In genomic region chr5:134209477-134210240, GRCh38 we compare ENCODE assay signal across 20 cellular contexts. TPM values are rescaled to one million over a fixed set of nuclear protein-coding genes. Genes with fewer than 3 reads are reported as not detected.
DNase-seq lines count a peak whose midpoint lies in the region; ATAC-seq and TF ChIP-seq lines count a peak whose summit lies in the region.
"Had no signal": no experiment of that assay in that cellular context is flagged by ENCODE, and none has a peak within 500 bp of the region (broad histone marks: within the 10 kb centered on the region; RNA-seq: fewer than 3 reads in every experiment).

No MANE protein-coding gene starts in this region.

- H3K9me2 ChIP-seq in OCI-LY7 (ENCODE audit: insufficient read depth, low read length) (no peaks in the 10 kb centered on the region), Karpas-422 (replicated peaks; ENCODE audit: insufficient read depth, low read length) (no peaks in the 10 kb centered on the region)

- no peak overlapping the region for H3K27ac Mint-ChIP-seq in CD8-positive, alpha-beta T cell
- H3K27ac Mint-ChIP-seq: activated naive CD8-positive, alpha-beta T cell had no signal

- peaks cover 100% of the 10 kb centered on the region for H3K79me2 ChIP-seq in OCI-LY7 (ENCODE audit: insufficient read depth, low read depth, low read length)
- peaks cover 29% of the 10 kb centered on the region for H3K79me2 ChIP-seq in trophoblast cell (ENCODE audit: control insufficient read depth, insufficient read depth, low read length, poor library complexity)
- peaks cover 100% of the 10 kb centered on the region for H3K79me2 ChIP-seq in Karpas-422 (ENCODE audit: low read length)

- H4K12ac ChIP-seq in trophoblast cell (ENCODE audit: low read depth, low read length), result no peak overlapping the region

- no peak overlapping the region for H2AFZ ChIP-seq in OCI-LY7 (ENCODE audit: low read length)
- no peak overlapping the region for H2AFZ ChIP-seq in trophoblast cell (ENCODE audit: insufficient read depth, low read length, poor library complexity)
- no peak overlapping the region for H2AFZ ChIP-seq in Karpas-422 (ENCODE audit: low read length)
- H2AFZ ChIP-seq: GM23248 had no signal

- H3K4me2 ChIP-seq in OCI-LY7 (ENCODE audit: low read length), result 0 out of 2 replicates have a peak overlapping the region, but pooled peaks have one; percentile 7
- no peak overlapping the region for H3K4me2 ChIP-seq in trophoblast cell (ENCODE audit: low read length)
- no peak overlapping the region for H3K4me2 ChIP-seq in Karpas-422 (ENCODE audit: low read depth, low read length, poor library complexity, severe bottlenecking)
- H3K4me2 ChIP-seq: KMS-11 had no signal

- H3K14ac ChIP-seq in trophoblast cell (ENCODE audit: low read length), result no peak overlapping the region

- H4K20me1 ChIP-seq in OCI-LY7 (ENCODE audit: insufficient read depth, low read length) (peaks cover 48% of the 10 kb centered on the region), Karpas-422 (ENCODE audit: insufficient read depth, low read depth, low read length) (peaks cover 72% of the 10 kb centered on the region)

- TF ChIP-seq EP300 in tibial nerve (IDR thresholded peaks at IDR 0.05), result no peak

- CTCF ChIA-PET in CD8-positive, alpha-beta T cell (lab: Charles Lee), result interaction anchor here (1.2 to 3.0 kb wide), 5 partner anchors 12 to 45 kb away, joined by 3 to 8 read pairs (median 4); partner anchors contain the start of gene PPP2CA
- CTCF ChIA-PET in OCI-LY7 (lab: Charles Lee; ENCODE audit: unreplicated experiment), result interaction anchor here (0.7 kb wide), 1 partner anchor 12 kb away, joined by 3 read pairs; no protein-coding TSS in a partner anchor

- no peaks in the 10 kb centered on the region for H3K9me3 ChIP-seq in CD8-positive, alpha-beta T cell (ENCODE audit: low read length)
- H3K9me3 ChIP-seq in OCI-LY7 (ENCODE audit: low read length) (no peaks in the 10 kb centered on the region), heart right ventricle (peaks cover 0 to 13% (median 0%) of the 10 kb centered on the region in 11 donors), trophoblast cell (ENCODE audit: insufficient read depth, low read depth, low read length) (peaks cover 2% of the 10 kb centered on the region), Karpas-422 (ENCODE audit: low read length) (no peaks in the 10 kb centered on the region), tibial nerve (no peaks in the 10 kb centered on the region)
- H3K9me3 ChIP-seq: body of pancreas, neutrophil, testis had no signal

- no peaks in the 10 kb centered on the region for H3K79me1 ChIP-seq in trophoblast cell (ENCODE audit: low read length)

- H2BK5ac ChIP-seq in trophoblast cell (ENCODE audit: low read depth, low read length, poor library complexity), result no peak overlapping the region

- H3K4me1 Mint-ChIP-seq in CD8-positive, alpha-beta T cell (ENCODE audit: low read depth), result peaks cover 71% of the 10 kb centered on the region

- H2BK12ac ChIP-seq in trophoblast cell (ENCODE audit: low read length), result no peak overlapping the region

- H3K9ac ChIP-seq in trophoblast cell (ENCODE audit: low read length) (no peak overlapping the region), Karpas-422 (ENCODE audit: low read length) (no peak overlapping the region)
- H3K9ac ChIP-seq: GM23248, KMS-11 had no signal

- no peaks in the 10 kb centered on the region for H3K27me3 ChIP-seq in CD8-positive, alpha-beta T cell (ENCODE audit: insufficient read depth, low read length)
- no peaks in the 10 kb centered on the region for H3K27me3 ChIP-seq in heart right ventricle
- no peaks in the 10 kb centered on the region for H3K27me3 ChIP-seq in trophoblast cell (ENCODE audit: insufficient read depth, low read length)
- H3K27me3 ChIP-seq in Karpas-422 (ENCODE audit: low read length), result no peaks in the 10 kb centered on the region
- no peaks in the 10 kb centered on the region for H3K27me3 ChIP-seq in tibial nerve
- H3K27me3 ChIP-seq: body of pancreas, neutrophil, testis had no signal

- no peak overlapping the region for H2AK5ac ChIP-seq in trophoblast cell (ENCODE audit: low read length)

- no peak overlapping the region for H3K23ac ChIP-seq in trophoblast cell (ENCODE audit: low read length)

- peaks cover 62% of the 10 kb centered on the region for H3K4me1 ChIP-seq in CD8-positive, alpha-beta T cell (ENCODE audit: insufficient read depth, low read length)
- H3K4me1 ChIP-seq in OCI-LY7 (ENCODE audit: insufficient read depth, low read length, poor library complexity, severe bottlenecking) (no peaks in the 10 kb centered on the region), heart right ventricle (peaks cover 0 to 86% (median 64%) of the 10 kb centered on the region in 9 donors), trophoblast cell (ENCODE audit: control insufficient read depth in 1 of 2, insufficient read depth in 2 of 2, low read length in 2 of 2) (no peaks in the 10 kb centered on the region), Karpas-422 (ENCODE audit: low read length) (peaks cover 13% of the 10 kb centered on the region), tibial nerve (peaks cover 0 to 60% (median 8%) of the 10 kb centered on the region in 4 donors)

- H3K27ac ChIP-seq in CD8-positive, alpha-beta T cell (ENCODE audit: low read depth, low read length), result no peak overlapping the region
- H3K27ac ChIP-seq in OCI-LY7 (ENCODE audit: low read depth, low read length, poor library complexity, severe bottlenecking), result no peak overlapping the region
- peak overlapping the region in 6 of 10 donors; percentile 4 to 69 (median 35) for H3K27ac ChIP-seq in heart right ventricle
- H3K27ac ChIP-seq in trophoblast cell (ENCODE audit: low read depth, low read length), result no peak overlapping the region
- no peak overlapping the region for H3K27ac ChIP-seq in Karpas-422 (ENCODE audit: low read length)
- no peak overlapping the region for H3K27ac ChIP-seq in tibial nerve
- H3K27ac ChIP-seq: body of pancreas, coronary artery, GM23248, KMS-11, testis had no signal

- H3K18ac ChIP-seq in trophoblast cell (ENCODE audit: low read length), result no peak overlapping the region

- peaks cover 28% of the 10 kb centered on the region for H3K36me3 Mint-ChIP-seq in CD8-positive, alpha-beta T cell

- peak overlapping the region; percentile 23 for H3K4me3 Mint-ChIP-seq in CD8-positive, alpha-beta T cell
- H3K4me3 Mint-ChIP-seq: activated naive CD8-positive, alpha-beta T cell had no signal

- intact Hi-C loops in CD8-positive, alpha-beta T cell (cut with DNase I, micrococcal nuclease), result loop anchor here in 1 of 2 experiments (2.0 kb wide), 1 partner anchor 15 kb away; no protein-coding TSS in a partner anchor
- intact Hi-C loops in OCI-LY7 (cut with micrococcal nuclease; ENCODE audit: unreplicated experiment) (no loop called here), heart right ventricle (cut with DNase I) (no loop called here)

- TF ChIP-seq POLR2A in tibial nerve (IDR thresholded peaks at IDR 0.05), result no peak

- no peak overlapping the region for H2BK120ac ChIP-seq in trophoblast cell (ENCODE audit: insufficient read depth, low read length, poor library complexity)

- POLR2A ChIA-PET in CD8-positive, alpha-beta T cell (lab: Charles Lee), result interaction anchor here (0.6 to 2.8 kb wide), 3 partner anchors 16 to 32 kb away, joined by 3 to 8 read pairs (median 3); partner anchors contain the start of gene PPP2CA
- POLR2A ChIA-PET in OCI-LY7 (lab: Charles Lee), result interaction anchor here (0.7 to 8.3 kb wide), 4 partner anchors 14 to 216 kb away, joined by 3 to 69 read pairs (median 6); partner anchors contain the start of genes PPP2CA and SKP1

- 46 to 53% methylated on average over 14 of the region's 14 CpGs for WGBS in heart right ventricle, 2 donors
- WGBS in trophoblast cell (ENCODE audit: extremely low coverage, insufficient coverage, insufficient read length), result no CpG with 5 or more reads among the region's 14 CpGs
- 68 to 70% methylated on average over 14 of the region's 14 CpGs for WGBS in tibial nerve, 2 donors

- no peak for TF ChIP-seq CTCF in CD8-positive, alpha-beta T cell (IDR thresholded peaks at IDR 0.05)
- TF ChIP-seq CTCF in OCI-LY7 (conservative IDR thresholded peaks at IDR 0.05; ENCODE audit: low read length) (no peak), heart right ventricle (IDR thresholded peaks at IDR 0.05) (no peak), tibial nerve (IDR thresholded peaks at IDR 0.05) (no peak)

- no peak for ATAC-seq in CD8-positive, alpha-beta T cell
- peak; percentile 40 to 75 (median 52) for ATAC-seq in heart right ventricle
- no peak for ATAC-seq in HG02759 (IDR thresholded peaks at IDR 0.05; ENCODE audit: unreplicated experiment)
- ATAC-seq: body of pancreas had no signal

- no peak overlapping the region for H4K8ac ChIP-seq in trophoblast cell (ENCODE audit: low read depth, low read length)

- no peak overlapping the region for H3K4me3 ChIP-seq in CD8-positive, alpha-beta T cell (ENCODE audit: low read depth, low read length)
- no peak overlapping the region for H3K4me3 ChIP-seq in OCI-LY7 (ENCODE audit: low read depth, low read length, poor library complexity, severe bottlenecking)
- no peak overlapping the region for H3K4me3 ChIP-seq in heart right ventricle
- H3K4me3 ChIP-seq in trophoblast cell (ENCODE audit: low read depth, low read length), result no peak overlapping the region
- no peak overlapping the region for H3K4me3 ChIP-seq in Karpas-422 (ENCODE audit: low read length)
- no peak overlapping the region for H3K4me3 ChIP-seq in tibial nerve
- H3K4me3 ChIP-seq: body of pancreas, coronary artery, GM23248, testis had no signal

- no peak for DNase-seq in CD8-positive, alpha-beta T cell
- DNase-seq in OCI-LY7 (ENCODE audit: low spot score) (no peak), heart right ventricle (peak in 1 of 2 donors; percentile 12), trophoblast cell (no peak), Karpas-422 (no peak), tibial nerve (ENCODE audit: low spot score in 2 of 2) (no peak)
- DNase-seq: activated CD4-positive, alpha-beta T cell treated with anti-CD3 and anti-CD28 coated beads, Interleukin-2, amount 50 U/mL, for 4 hours; body of pancreas; GM23248; NCI-H1092 treated with DMSO at 0.1 percent for 48 hours; NCI-H526; retina; SIG-M5; T-helper 1 cell; testis had no signal

- peak overlapping the region; percentile 90 for H3K4ac ChIP-seq in trophoblast cell (ENCODE audit: low read depth, low read length)

- BruUV-seq in OCI-LY7 (replicated peaks; lab: Mats Ljungman, UMichigan), result no TSS peak

- peaks cover 9% of the 10 kb centered on the region for H3K36me3 ChIP-seq in CD8-positive, alpha-beta T cell (ENCODE audit: insufficient read depth, low read length)
- H3K36me3 ChIP-seq in OCI-LY7 (ENCODE audit: insufficient read depth, low read length), result peaks cover 81% of the 10 kb centered on the region
- peaks cover 0 to 21% (median 4%) of the 10 kb centered on the region in 9 donors for H3K36me3 ChIP-seq in heart right ventricle
- H3K36me3 ChIP-seq in trophoblast cell (ENCODE audit: control insufficient read depth in 1 of 2, insufficient read depth in 2 of 2, low read length in 2 of 2), result peaks cover 6 to 11% of the 10 kb centered on the region in 2 experiments
- peaks cover 19% of the 10 kb centered on the region for H3K36me3 ChIP-seq in Karpas-422 (ENCODE audit: insufficient read depth, low read length)
- H3K36me3 ChIP-seq in tibial nerve, result peaks cover 0 to 21% (median 0%) of the 10 kb centered on the region in 3 donors

- H3K27me3 Mint-ChIP-seq in CD8-positive, alpha-beta T cell (ENCODE audit: low read depth), result no peaks in the 10 kb centered on the region
- H3K27me3 Mint-ChIP-seq: activated naive CD8-positive, alpha-beta T cell had no signal

- H4K91ac ChIP-seq in trophoblast cell (ENCODE audit: low read depth, low read length), result no peak overlapping the region

- no peaks in the 10 kb centered on the region for H3K9me3 Mint-ChIP-seq in CD8-positive, alpha-beta T cell

RNA-seq across cellular contexts. Expression of gene PPP2CA, which starts 16.2 kb away (rescaled TPM):
- 100 to 1,000 TPM; 233 to 260 TPM for total RNA-seq in CD8-positive, alpha-beta T cell
- 132 and 144 TPM in 2 replicates for total RNA-seq in OCI-LY7 (2014; rRNA removed; shearing (Covaris generic))
- 164 and 178 TPM in 2 replicates for total RNA-seq in OCI-LY7 (2022)
- total RNA-seq in heart right ventricle, result 100 to 1,000 TPM; 136 to 249 (median 184) TPM
- 100 to 1,000 TPM in 1 of 2 donors, 10 to 100 TPM in 1; 47.1 to 100 TPM for polyA plus RNA-seq in heart right ventricle
- 60.9 and 63.0 TPM in 2 replicates for polyA plus RNA-seq in trophoblast cell (2013)
- total RNA-seq in Karpas-422 (2014; rRNA removed; shearing (Covaris generic); ENCODE audit: low replicate concordance), result 72.2 and 88.7 TPM in 2 replicates
- 100 to 1,000 TPM in 3 of 4 donors, 10 to 100 TPM in 1; 42.8 to 227 (median 149) TPM for total RNA-seq in tibial nerve

RNA-seq across cellular contexts. Expression of gene SKP1, which starts 32.9 kb away (rescaled TPM):
- total RNA-seq in CD8-positive, alpha-beta T cell, result 100 to 1,000 TPM; 290 to 301 TPM
- 129 and 142 TPM in 2 replicates for total RNA-seq in OCI-LY7 (2014; rRNA removed; shearing (Covaris generic))
- total RNA-seq in OCI-LY7 (2022) (188 and 204 TPM in 2 replicates), heart right ventricle (100 to 1,000 TPM; 424 to 543 (median 483) TPM), tibial nerve (100 to 1,000 TPM; 173 to 311 (median 209) TPM)
- polyA plus RNA-seq in heart right ventricle, result 100 to 1,000 TPM in 1 of 2 donors, 10 to 100 TPM in 1; 65.2 to 675 TPM
- 589 and 590 TPM in 2 replicates for polyA plus RNA-seq in trophoblast cell (2013)
- 208 and 210 TPM in 2 replicates for total RNA-seq in Karpas-422 (2014; rRNA removed; shearing (Covaris generic); ENCODE audit: low replicate concordance)

Comparison
In these comparisons a context has a peak if more than half of its experiments do, and no peak if none do; other contexts are left out.
1. ATAC-seq: peak in heart right ventricle (8 of 8); none in CD8-positive, alpha-beta T cell (single experiment) and HG02759 (single experiment).
2. H3K27ac ChIP-seq: peak in heart right ventricle (6 of 10); none in CD8-positive, alpha-beta T cell (single experiment), OCI-LY7 (single experiment), trophoblast cell (single experiment), Karpas-422 (single experiment) and tibial nerve (0 of 4).